ENCODE assay signal across 8 cellular contexts in genomic region chr17:56593741-56594527, GRCh38. TPM values are rescaled to one million over a fixed set of nuclear protein-coding genes. Genes with fewer than 3 reads are reported as not detected.
DNase-seq lines count a peak whose midpoint lies in the region; ATAC-seq and TF ChIP-seq lines count a peak whose summit lies in the region.

No MANE protein-coding gene starts in this region.

- H3K9me3 ChIP-seq in skeletal muscle satellite cell (replicated peaks; ENCODE audit: low read length): no peaks in the 10 kb centered on the region

- BruUV-seq in MCF 10A (replicated peaks; lab: Mats Ljungman, UMichigan): no TSS peak

- in situ Hi-C loops in KBM-7 (cut with MboI; ENCODE audit: low pct_unique_long_range_greater_than_20kb, low sequenced_read_pairs): no loop called here

- H3K4me2 ChIP-seq in skeletal muscle satellite cell (ENCODE audit: low read length): peak overlapping the region; percentile 95

- H3K4me3 Mint-ChIP-seq in T-helper 2 cell treated with Interferon-gamma antibody and Interleukin-4, amounts not matched to agents 5 μg/mL and 100 μg/mL, for 36 hours: peak overlapping the region; percentile 46
- H3K4me3 Mint-ChIP-seq in MCF 10A (ENCODE audit: unreplicated experiment) (peak overlapping the region; percentile 75), immature natural killer cell (peak overlapping the region in 4 of 5 donors; percentile 33 to 62 (median 52))

- H3K4me3 ChIP-seq in GM08714 (ENCODE audit: low read length): peak overlapping the region; percentile 24; the same call in 1 of the 2 replicates
- H3K4me3 ChIP-seq in skeletal muscle satellite cell (ENCODE audit: low read length): peak overlapping the region; percentile 75

- DNase-seq in KBM-7 (peak; percentile 79), MCF 10A (ENCODE audit: unreplicated experiment) (peak; percentile 68), immature natural killer cell (peak in 2 of 3 donors; percentile 11 to 14)
- peak; percentile 23 for DNase-seq in T-helper 2 cell treated with Interferon-gamma antibody and Interleukin-4, amounts not matched to agents 5 μg/mL and 100 μg/mL, for 36 hours (ENCODE audit: low spot score)

- H3K36me3 ChIP-seq in skeletal muscle satellite cell (ENCODE audit: insufficient read depth, low read length): no peaks in the 10 kb centered on the region

- H3K27me3 ChIP-seq in skeletal muscle satellite cell (ENCODE audit: control insufficient read depth, insufficient read depth, low read length): peaks cover 14% of the 10 kb centered on the region

- peak overlapping the region; percentile 83 for H3K9ac ChIP-seq in skeletal muscle satellite cell (ENCODE audit: low read depth, low read length)

- peaks cover 32% of the 10 kb centered on the region for H3K4me1 ChIP-seq in skeletal muscle satellite cell (ENCODE audit: control insufficient read depth, insufficient read depth, low read length)

- POLR2A ChIA-PET in MCF 10A (lab: Yijun Ruan, JAX): interaction anchor here (0.6 to 2.9 kb wide), 12 partner anchors 8 to 244 kb away, joined by 3 to 29 read pairs (median 5); partner anchors contain the start of genes C17orf67 and DGKE

- no peak overlapping the region for H3K27ac Mint-ChIP-seq in T-helper 2 cell treated with Interferon-gamma antibody and Interleukin-4, amounts not matched to agents 5 μg/mL and 100 μg/mL, for 36 hours
- H3K27ac Mint-ChIP-seq in MCF 10A (ENCODE audit: low read depth, unreplicated experiment): no peak overlapping the region
- H3K27ac Mint-ChIP-seq in immature natural killer cell: no peak overlapping the region

- H3K27me3 Mint-ChIP-seq in T-helper 2 cell treated with Interferon-gamma antibody and Interleukin-4, amounts not matched to agents 5 μg/mL and 100 μg/mL, for 36 hours (ENCODE audit: low read depth): peaks cover 74% of the 10 kb centered on the region
- peaks cover 18% of the 10 kb centered on the region for H3K27me3 Mint-ChIP-seq in MCF 10A (ENCODE audit: insufficient read depth, unreplicated experiment)
- H3K27me3 Mint-ChIP-seq in immature natural killer cell (ENCODE audit: low read depth in 3 of 3): peaks cover 19 to 34% (median 34%) of the 10 kb centered on the region in 3 donors

- intact Hi-C loops in MCF 10A (cut with micrococcal nuclease): loop anchor here (1.0 to 10.0 kb wide), 4 partner anchors 60 to 351 kb away; no protein-coding TSS in a partner anchor

- H3K9me3 Mint-ChIP-seq in T-helper 2 cell treated with Interferon-gamma antibody and Interleukin-4, amounts not matched to agents 5 μg/mL and 100 μg/mL, for 36 hours: no peaks in the 10 kb centered on the region
- H3K9me3 Mint-ChIP-seq in MCF 10A (ENCODE audit: unreplicated experiment) (no peaks in the 10 kb centered on the region), immature natural killer cell (no peaks in the 10 kb centered on the region)

- CTCF ChIA-PET in MCF 10A (lab: Yijun Ruan, JAX): interaction anchor here (0.7 to 12.8 kb wide), 13 partner anchors 11 to 191 kb away, joined by 3 to 275 read pairs (median 6); no protein-coding TSS in a partner anchor

- TF ChIP-seq CTCF in MCF 10A (IDR thresholded peaks at IDR 0.05; ENCODE audit: unreplicated experiment): no peak

- no peaks in the 10 kb centered on the region for H3K36me3 Mint-ChIP-seq in T-helper 2 cell treated with Interferon-gamma antibody and Interleukin-4, amounts not matched to agents 5 μg/mL and 100 μg/mL, for 36 hours (ENCODE audit: low read depth)
- H3K36me3 Mint-ChIP-seq in MCF 10A (ENCODE audit: insufficient read depth, unreplicated experiment): no peaks in the 10 kb centered on the region
- no peaks in the 10 kb centered on the region for H3K36me3 Mint-ChIP-seq in immature natural killer cell

- peaks cover 15% of the 10 kb centered on the region for H3K4me1 Mint-ChIP-seq in T-helper 2 cell treated with Interferon-gamma antibody and Interleukin-4, amounts not matched to agents 5 μg/mL and 100 μg/mL, for 36 hours (ENCODE audit: low read depth)
- H3K4me1 Mint-ChIP-seq in MCF 10A (ENCODE audit: insufficient read depth, unreplicated experiment): no peaks in the 10 kb centered on the region
- peaks cover 22 to 29% of the 10 kb centered on the region in 2 donors for H3K4me1 Mint-ChIP-seq in immature natural killer cell

- ATAC-seq in GM21529 (IDR thresholded peaks at IDR 0.05; ENCODE audit: unreplicated experiment): no peak
- no peak for ATAC-seq in GM21619 (IDR thresholded peaks at IDR 0.05; ENCODE audit: unreplicated experiment)

RNA-seq across cellular contexts. Expression of gene NOG, which starts 0.4 kb away (rescaled TPM):
- total RNA-seq in MCF 10A (2022): 1.1 and 1.7 TPM in 2 replicates
- not detected for polyA plus RNA-seq in immature natural killer cell
- total RNA-seq in skeletal muscle satellite cell (2012; rRNA removed): 0.76 and 3.7 TPM in 2 replicates

Comparison
In these comparisons a context has a peak if more than half of its experiments do, and no peak if none do; other contexts are left out.
1. DNase-seq: peak in every context shown above with its lines; median percentile 79 in KBM-7; 68 in MCF 10A; 23 in T-helper 2 cell treated with Interferon-gamma antibody and Interleukin-4, amounts not matched to agents 5 μg/mL and 100 μg/mL, for 36 hours; 12 in immature natural killer cell.